Comparison of ENCODE assay signal across 13 cellular contexts in the genomic region with DNA sequence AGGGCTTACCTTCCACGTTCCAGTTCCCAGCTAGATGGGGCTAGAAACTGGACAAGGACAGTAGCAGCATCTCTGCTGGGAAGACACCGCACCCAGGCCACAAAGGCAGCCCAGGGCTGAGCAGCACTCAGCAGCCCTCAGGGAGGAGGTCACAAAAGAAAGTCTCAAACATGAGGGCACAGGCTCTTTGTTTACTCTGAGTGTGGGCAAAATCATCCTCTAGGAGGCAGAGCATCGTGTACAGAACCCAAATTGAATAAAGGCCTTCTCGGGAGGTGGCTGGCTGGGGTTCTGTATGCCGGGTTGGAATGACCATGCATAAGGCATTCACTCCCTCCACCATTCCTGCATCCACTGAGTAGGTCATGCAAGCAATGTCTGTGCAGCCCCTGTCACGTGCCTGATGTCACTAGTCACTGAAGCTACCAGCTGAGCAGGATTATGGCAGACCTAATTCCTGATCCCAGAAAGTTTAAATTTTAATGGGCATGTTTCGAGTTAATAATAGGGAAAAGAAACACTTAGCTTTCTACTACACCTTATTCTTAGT.
"Had no signal": no experiment of that assay in that cellular context is flagged by ENCODE, and none has a peak within 500 bp of the region (broad histone marks: within the 10 kb centered on the region; RNA-seq: fewer than 3 reads in every experiment).

No MANE protein-coding gene starts in this region.

- H3K9me3 ChIP-seq: heart left ventricle, left lung had no signal

- DNase-seq: activated CD4-positive, alpha-beta T cell treated with anti-CD3 and anti-CD28 coated beads for 1 hour; activated CD4-positive, alpha-beta T cell treated with anti-CD3 and anti-CD28 coated beads, Interleukin-2, amount 50 U/mL, for 48 hours; activated CD8-positive, alpha-beta memory T cell treated with anti-CD3 and anti-CD28 coated beads, Interleukin-2, amount 10 ng/mL, durations not matched to agents 7 days and 5 days; activated gamma-delta T cell treated with Interleukin-2 at 50 U/mL for 16 hours; activated naive CD8-positive, alpha-beta T cell treated with anti-CD3 and anti-CD28 coated beads for 36 hours; activated T-cell treated with anti-CD3 and anti-CD28 coated beads, Interleukin-2, amount 50 U/mL, for 4 hours; aorta; foreskin melanocyte; heart left ventricle; left lung; nephron progenitor cell; stimulated activated CD4-positive, alpha-beta T cell treated with anti-CD3 and anti-CD28 coated beads, Interleukin-4, amount 100 ng/mL, for 1 hour; stimulated activated CD8-positive, alpha-beta memory T cell treated with anti-CD3 and anti-CD28 coated beads, Interleukin-4, amount 100 ng/mL, for 48 hours had no signal

- H3K27me3 ChIP-seq: heart left ventricle had no signal

- H3K4me3 ChIP-seq: heart left ventricle, left lung had no signal

- H3K27ac ChIP-seq: heart left ventricle, left lung had no signal

- H3K36me3 ChIP-seq: heart left ventricle, left lung had no signal
